In the genomic region with DNA sequence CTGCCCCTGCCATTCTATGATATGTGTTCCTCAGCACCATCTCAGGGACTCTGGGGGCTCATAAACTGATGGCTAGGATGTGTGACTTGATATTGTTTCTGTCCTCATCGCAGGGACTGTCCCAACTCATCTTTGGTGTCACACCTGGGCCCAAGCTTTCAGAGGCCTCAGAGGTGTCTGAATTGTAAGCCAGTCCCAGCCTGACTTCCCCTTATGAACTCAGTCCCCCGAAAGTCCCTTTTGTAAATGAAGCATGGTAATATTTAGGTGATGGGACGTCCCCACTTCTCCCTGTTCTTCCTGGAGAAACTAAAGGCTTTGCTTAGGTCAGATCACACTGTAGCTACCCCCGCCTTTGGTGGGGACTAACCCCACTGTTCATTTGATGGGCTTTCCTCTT, we compare ENCODE assay signal across 11 cellular contexts.
A peak's percentile ranks its signal among the peaks of the same experiment; 100 is the strongest.
DNase-seq lines count a peak whose midpoint lies in the region; ATAC-seq lines count a peak whose summit lies in the region.
"Had no signal": no experiment of that assay in that cellular context is flagged by ENCODE, and none has a peak within 500 bp of the region (broad histone marks: within the 10 kb centered on the region; RNA-seq: fewer than 3 reads in every experiment).

No MANE protein-coding gene starts in this region.

- H3K27me3 ChIP-seq in Karpas-422 (ENCODE audit: low read length), result no peaks in the 10 kb centered on the region

- H3K9me2 ChIP-seq in Karpas-422 (replicated peaks; ENCODE audit: insufficient read depth, low read length), result no peaks in the 10 kb centered on the region

- DNase-seq in activated CD4-positive, alpha-beta T cell treated with anti-CD3 and anti-CD28 coated beads for 48 hours, result peak; percentile 47
- no peak for DNase-seq in activated CD4-positive, alpha-beta T cell treated with anti-CD3 and anti-CD28 coated beads for 1 hour
- peak; percentile 7 for DNase-seq in posterior vena cava (ENCODE audit: low spot score)
- DNase-seq in NCI-H187 treated with DMSO at 0.1 percent for 48 hours (lab: John Stamatoyannopoulos, UW), result no peak
- DNase-seq in Karpas-422, result no peak
- DNase-seq: DMS79 treated with DMSO at 0.1 percent for 48 hours, NCI-H2107 had no signal

- intact Hi-C loops in posterior vena cava (cut with DNase I), result no loop called here

- H3K27ac ChIP-seq in Karpas-422 (ENCODE audit: low read length), result no peak overlapping the region

- no peaks in the 10 kb centered on the region for H3K9me3 ChIP-seq in Karpas-422 (ENCODE audit: low read length)

- no peak overlapping the region for H3K4me3 ChIP-seq in Karpas-422 (ENCODE audit: low read length)

- H3K4me2 ChIP-seq in Karpas-422 (ENCODE audit: low read depth, low read length, poor library complexity, severe bottlenecking), result no peak overlapping the region

- no peaks in the 10 kb centered on the region for H3K36me3 ChIP-seq in Karpas-422 (ENCODE audit: insufficient read depth, low read length)

- ATAC-seq in GM21529 (IDR thresholded peaks at IDR 0.05; ENCODE audit: unreplicated experiment), result peak; percentile 79
- ATAC-seq in HG03280 (IDR thresholded peaks at IDR 0.05; ENCODE audit: unreplicated experiment), result peak; percentile 61
- no peak for ATAC-seq in GM18870 (IDR thresholded peaks at IDR 0.05; ENCODE audit: unreplicated experiment)
- ATAC-seq: HepG2 had no signal

- no peaks in the 10 kb centered on the region for H3K4me1 ChIP-seq in Karpas-422 (ENCODE audit: low read length)

- H3K79me2 ChIP-seq in Karpas-422 (ENCODE audit: low read length), result no peaks in the 10 kb centered on the region

- no peaks in the 10 kb centered on the region for H4K20me1 ChIP-seq in Karpas-422 (ENCODE audit: insufficient read depth, low read depth, low read length)

- no peak overlapping the region for H3K9ac ChIP-seq in Karpas-422 (ENCODE audit: low read length)

- no peak overlapping the region for H2AFZ ChIP-seq in Karpas-422 (ENCODE audit: low read length)

Comparison
In these comparisons a context has a peak if more than half of its experiments do, and no peak if none do; other contexts are left out.
1. DNase-seq: peak in activated CD4-positive, alpha-beta T cell treated with anti-CD3 and anti-CD28 coated beads for 48 hours (single experiment) and posterior vena cava (single experiment); none in activated CD4-positive, alpha-beta T cell treated with anti-CD3 and anti-CD28 coated beads for 1 hour (single experiment), NCI-H187 treated with DMSO at 0.1 percent for 48 hours (single experiment) and Karpas-422 (single experiment).